Comparison of ENCODE assay signal across 9 cellular contexts in the genomic region with DNA sequence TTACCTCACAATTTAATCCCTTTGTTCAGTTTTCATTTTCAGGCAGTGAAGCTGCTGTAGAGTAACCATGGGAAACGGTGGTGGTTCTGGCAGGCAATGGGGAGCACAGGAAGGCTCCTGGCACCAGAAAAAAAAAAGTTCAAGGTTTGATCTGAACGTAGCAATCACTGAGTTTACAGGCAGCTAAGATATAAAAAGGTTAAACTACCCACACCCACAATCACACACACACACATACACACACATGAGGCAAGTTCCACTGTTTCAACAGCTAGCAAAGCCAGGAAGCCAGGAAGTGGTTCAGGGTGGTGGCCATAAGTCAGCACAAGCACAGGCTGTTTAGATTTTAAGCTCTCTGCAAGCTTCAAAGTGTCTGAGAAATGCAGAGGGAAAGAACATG. TPM values are rescaled to one million over a fixed set of nuclear protein-coding genes. Genes with fewer than 3 reads are reported as not detected.
DNase-seq lines count a peak whose midpoint lies in the region; ATAC-seq and TF ChIP-seq lines count a peak whose summit lies in the region.
"Had no signal": no experiment of that assay in that cellular context is flagged by ENCODE, and none has a peak within 500 bp of the region (broad histone marks: within the 10 kb centered on the region; RNA-seq: fewer than 3 reads in every experiment).

A gene (minus strand): TSS at position 166 of the 400 bp plus-strand sequence. CDS start 5,403 bp downstream, outside the sequence.

- intact Hi-C loops in vagina (cut with DNase I), result no loop called here

- H3K36me3 Mint-ChIP-seq in activated naive CD8-positive, alpha-beta T cell, result peaks cover 2% of the 10 kb centered on the region

- TF ChIP-seq POLR2A in vagina (IDR thresholded peaks at IDR 0.05), result no peak

- H3K36me3 ChIP-seq in liver (ENCODE audit: control insufficient read depth in 4 of 4, insufficient read depth in 3 of 4, low read depth in 1 of 4, low read length in 3 of 4), result no peaks in the 10 kb centered on the region
- no peaks in the 10 kb centered on the region for H3K36me3 ChIP-seq in vagina

- H3K4me3 Mint-ChIP-seq in activated naive CD8-positive, alpha-beta T cell, result peak within 1 kb of the TSS; percentile 85

- H3K4me1 ChIP-seq in liver (ENCODE audit: control insufficient read depth in 4 of 4, insufficient read depth in 4 of 4, low read length in 3 of 4), result peaks cover 5 to 34% (median 16%) of the 10 kb centered on the region in 4 donors
- H3K4me1 ChIP-seq in vagina, result peaks cover 14% of the 10 kb centered on the region

- ATAC-seq in HG03520 (IDR thresholded peaks at IDR 0.05; ENCODE audit: unreplicated experiment), result no peak
- no peak for ATAC-seq in HG03469 (IDR thresholded peaks at IDR 0.05; ENCODE audit: unreplicated experiment)

- TF ChIP-seq RAD21 in liver (IDR thresholded peaks at IDR 0.05), result peak; percentile 39 to 68

- peak within 1 kb of the TSS; percentile 94 for H3K27ac Mint-ChIP-seq in activated naive CD8-positive, alpha-beta T cell
- H3K27ac Mint-ChIP-seq: IgD-negative memory B cell had no signal

- TF ChIP-seq CTCF in liver (IDR thresholded peaks at IDR 0.05; ENCODE audit: low read depth, low read length, missing input control) (no peak), vagina (IDR thresholded peaks at IDR 0.05) (no peak)

- peak; percentile 35 for DNase-seq in stimulated activated CD4-positive, alpha-beta T cell treated with anti-CD3 and anti-CD28 coated beads, Interleukin-15, amount 100 ng/mL, for 24 hours
- DNase-seq in stimulated activated CD4-positive, alpha-beta T cell treated with anti-CD3 and anti-CD28 coated beads, Interleukin-4, amount 100 ng/mL, for 1 hour, result no peak
- no peak for DNase-seq in vagina (ENCODE audit: extremely low spot score in 2 of 2)
- no peak for DNase-seq in NCI-H774 (lab: John Stamatoyannopoulos, UW)

- no peaks in the 10 kb centered on the region for H3K27me3 Mint-ChIP-seq in activated naive CD8-positive, alpha-beta T cell
- H3K27me3 Mint-ChIP-seq: IgD-negative memory B cell had no signal

- 12% methylated on average over 2 of the region's 2 CpGs for WGBS in liver

- H3K9ac ChIP-seq in liver (ENCODE audit: low read depth in 1 of 2, low read length in 2 of 2), result peak within 1 kb of the TSS; percentile 23 to 75

- H3K9me3 Mint-ChIP-seq in activated naive CD8-positive, alpha-beta T cell (ENCODE audit: low read depth), result no peaks in the 10 kb centered on the region
- H3K9me3 Mint-ChIP-seq: IgD-negative memory B cell had no signal

- H3K9me3 ChIP-seq in liver (ENCODE audit: control insufficient read depth in 4 of 4, low read length in 3 of 4) (no peaks in the 10 kb centered on the region), vagina (no peaks in the 10 kb centered on the region)

- peak within 1 kb of the TSS; percentile 33 to 52 (median 52) for H3K4me3 ChIP-seq in liver (ENCODE audit: low read depth in 1 of 3, low read length in 3 of 3)
- H3K4me3 ChIP-seq in vagina, result peak within 1 kb of the TSS in 1 of 2 donors; percentile 4

- peak within 1 kb of the TSS; percentile 78 to 80 for H3K27ac ChIP-seq in liver (ENCODE audit: low read depth in 1 of 2, low read length in 2 of 2)
- H3K27ac ChIP-seq in vagina, result peak within 1 kb of the TSS; percentile 27

- H3K27me3 ChIP-seq in liver (ENCODE audit: control insufficient read depth in 4 of 4, insufficient read depth in 4 of 4, low read length in 3 of 4) (no peaks in the 10 kb centered on the region), vagina (no peaks in the 10 kb centered on the region)

- H3K4me1 Mint-ChIP-seq in activated naive CD8-positive, alpha-beta T cell (ENCODE audit: low read depth), result peaks cover 76% of the 10 kb centered on the region
- H3K4me1 Mint-ChIP-seq: IgD-negative memory B cell had no signal

TF ChIP-seq in liver, 16 proteins besides CTCF, POLR2A, EP300 and RAD21:
- peak; percentile 75 for TF ChIP-seq FOXA2 (IDR thresholded peaks at IDR 0.05)
- no peak for TF ChIP-seq NR2F2 (IDR thresholded peaks at IDR 0.05)
- peak; percentile 94 for TF ChIP-seq YY1 (IDR thresholded peaks at IDR 0.05)
- TF ChIP-seq, protein P1, sequence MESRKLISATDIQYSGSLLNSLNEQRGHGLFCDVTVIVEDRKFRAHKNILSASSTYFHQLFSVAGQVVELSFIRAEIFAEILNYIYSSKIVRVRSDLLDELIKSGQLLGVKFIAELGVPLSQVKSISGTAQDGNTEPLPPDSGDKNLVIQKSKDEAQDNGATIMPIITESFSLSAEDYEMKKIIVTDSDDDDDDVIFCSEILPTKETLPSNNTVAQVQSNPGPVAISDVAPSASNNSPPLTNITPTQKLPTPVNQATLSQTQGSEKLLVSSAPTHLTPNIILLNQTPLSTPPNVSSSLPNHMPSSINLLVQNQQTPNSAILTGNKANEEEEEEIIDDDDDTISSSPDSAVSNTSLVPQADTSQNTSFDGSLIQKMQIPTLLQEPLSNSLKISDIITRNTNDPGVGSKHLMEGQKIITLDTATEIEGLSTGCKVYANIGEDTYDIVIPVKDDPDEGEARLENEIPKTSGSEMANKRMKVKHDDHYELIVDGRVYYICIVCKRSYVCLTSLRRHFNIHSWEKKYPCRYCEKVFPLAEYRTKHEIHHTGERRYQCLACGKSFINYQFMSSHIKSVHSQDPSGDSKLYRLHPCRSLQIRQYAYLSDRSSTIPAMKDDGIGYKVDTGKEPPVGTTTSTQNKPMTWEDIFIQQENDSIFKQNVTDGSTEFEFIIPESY (IDR thresholded peaks at IDR 0.05), result peak; percentile 77
- peak; percentile 74 to 87 for TF ChIP-seq RXRA (IDR thresholded peaks at IDR 0.05)
- peak in 1 of 2 donors; percentile 73 for TF ChIP-seq JUND (IDR thresholded peaks at IDR 0.05)
- TF ChIP-seq, protein P2, sequence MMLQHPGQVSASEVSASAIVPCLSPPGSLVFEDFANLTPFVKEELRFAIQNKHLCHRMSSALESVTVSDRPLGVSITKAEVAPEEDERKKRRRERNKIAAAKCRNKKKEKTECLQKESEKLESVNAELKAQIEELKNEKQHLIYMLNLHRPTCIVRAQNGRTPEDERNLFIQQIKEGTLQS (IDR thresholded peaks at IDR 0.05), result peak; percentile 73
- TF ChIP-seq EGR1 (IDR thresholded peaks at IDR 0.05; ENCODE audit: low read depth in 2 of 2), result peak in 1 of 2 donors; percentile 65
- peak; percentile 39 for TF ChIP-seq TAF1 (conservative IDR thresholded peaks at IDR 0.05)
- TF ChIP-seq, protein P3, sequence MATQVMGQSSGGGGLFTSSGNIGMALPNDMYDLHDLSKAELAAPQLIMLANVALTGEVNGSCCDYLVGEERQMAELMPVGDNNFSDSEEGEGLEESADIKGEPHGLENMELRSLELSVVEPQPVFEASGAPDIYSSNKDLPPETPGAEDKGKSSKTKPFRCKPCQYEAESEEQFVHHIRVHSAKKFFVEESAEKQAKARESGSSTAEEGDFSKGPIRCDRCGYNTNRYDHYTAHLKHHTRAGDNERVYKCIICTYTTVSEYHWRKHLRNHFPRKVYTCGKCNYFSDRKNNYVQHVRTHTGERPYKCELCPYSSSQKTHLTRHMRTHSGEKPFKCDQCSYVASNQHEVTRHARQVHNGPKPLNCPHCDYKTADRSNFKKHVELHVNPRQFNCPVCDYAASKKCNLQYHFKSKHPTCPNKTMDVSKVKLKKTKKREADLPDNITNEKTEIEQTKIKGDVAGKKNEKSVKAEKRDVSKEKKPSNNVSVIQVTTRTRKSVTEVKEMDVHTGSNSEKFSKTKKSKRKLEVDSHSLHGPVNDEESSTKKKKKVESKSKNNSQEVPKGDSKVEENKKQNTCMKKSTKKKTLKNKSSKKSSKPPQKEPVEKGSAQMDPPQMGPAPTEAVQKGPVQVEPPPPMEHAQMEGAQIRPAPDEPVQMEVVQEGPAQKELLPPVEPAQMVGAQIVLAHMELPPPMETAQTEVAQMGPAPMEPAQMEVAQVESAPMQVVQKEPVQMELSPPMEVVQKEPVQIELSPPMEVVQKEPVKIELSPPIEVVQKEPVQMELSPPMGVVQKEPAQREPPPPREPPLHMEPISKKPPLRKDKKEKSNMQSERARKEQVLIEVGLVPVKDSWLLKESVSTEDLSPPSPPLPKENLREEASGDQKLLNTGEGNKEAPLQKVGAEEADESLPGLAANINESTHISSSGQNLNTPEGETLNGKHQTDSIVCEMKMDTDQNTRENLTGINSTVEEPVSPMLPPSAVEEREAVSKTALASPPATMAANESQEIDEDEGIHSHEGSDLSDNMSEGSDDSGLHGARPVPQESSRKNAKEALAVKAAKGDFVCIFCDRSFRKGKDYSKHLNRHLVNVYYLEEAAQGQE (IDR thresholded peaks at IDR 0.05), result peak; percentile 83
- peak; percentile 88 to 92 for TF ChIP-seq HNF4A (conservative IDR thresholded peaks at IDR 0.05)
- peak; percentile 18 to 65 for TF ChIP-seq GABPA (IDR thresholded peaks at IDR 0.05 in 1 of 2, conservative IDR thresholded peaks at IDR 0.05 in 1 of 2)
- peak; percentile 63 for TF ChIP-seq FOXA1 (IDR thresholded peaks at IDR 0.05)
- TF ChIP-seq HNF4G (IDR thresholded peaks at IDR 0.05), result peak; percentile 50
- TF ChIP-seq SP1 (IDR thresholded peaks at IDR 0.05), result peak; percentile 90
- TF ChIP-seq, protein P4, sequence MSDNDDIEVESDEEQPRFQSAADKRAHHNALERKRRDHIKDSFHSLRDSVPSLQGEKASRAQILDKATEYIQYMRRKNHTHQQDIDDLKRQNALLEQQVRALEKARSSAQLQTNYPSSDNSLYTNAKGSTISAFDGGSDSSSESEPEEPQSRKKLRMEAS (IDR thresholded peaks at IDR 0.05), result peak; percentile 91

RNA-seq across cellular contexts. Expression of the gene that starts here (rescaled TPM):
- total RNA-seq in liver (10 to 100 TPM in 1 of 2 donors, under 1 TPM in 1; 0.28 to 30.5 TPM), vagina (1.7 TPM)
- 10 to 100 TPM; 12.4 to 15.7 TPM for polyA plus RNA-seq in liver
